9 cellular contexts compared by ENCODE assay signal in genomic region chr11:63023851-63024648, GRCh38. TPM values are rescaled to one million over a fixed set of nuclear protein-coding genes. Genes with fewer than 3 reads are reported as not detected.
DNase-seq lines count a peak whose midpoint lies in the region; ATAC-seq and TF ChIP-seq lines count a peak whose summit lies in the region.
"Had no signal": no experiment of that assay in that cellular context is flagged by ENCODE, and none has a peak within 500 bp of the region (broad histone marks: within the 10 kb centered on the region; RNA-seq: fewer than 3 reads in every experiment).

No MANE protein-coding gene starts in this region.

- no peak overlapping the region for H4K5ac ChIP-seq in H9 (ENCODE audit: insufficient read length, low read depth, low read length)

- no peak overlapping the region for H3K27ac Mint-ChIP-seq in CD8-positive, alpha-beta T cell
- H3K27ac Mint-ChIP-seq in H9 = no peak overlapping the region; a peak in 1 of 7 replicates
- H3K27ac Mint-ChIP-seq: T-helper 1 cell treated with Interleukin-12 subunit alpha and Interleukin-12 subunit beta and Interleukin-4 antibody, amounts not matched to agents 30 μg/mL and 1 μg/mL, for 36 hours had no signal

- H4K20me1 ChIP-seq in H9 (ENCODE audit: control insufficient read depth, insufficient read depth, insufficient read length) = no peaks in the 10 kb centered on the region

- no peak overlapping the region for H3K4me2 ChIP-seq in H9 (ENCODE audit: insufficient read depth, insufficient read length, low read length)

- no peak overlapping the region for H3K4ac ChIP-seq in H9 (ENCODE audit: low read depth, low read length)

- WGBS in H9 (ENCODE audit: extremely low coverage, insufficient read length, low lambda C conversion rate) = no CpG with 5 or more reads among the region's 19 CpGs

- H3K36me3 Mint-ChIP-seq in CD8-positive, alpha-beta T cell = no peaks in the 10 kb centered on the region
- peaks cover 0 to 4% (median 0%) of the 10 kb centered on the region in 3 experiments; a peak in 2 of 7 replicates for H3K36me3 Mint-ChIP-seq in H9 (ENCODE audit: insufficient read depth in 1 of 3, low read depth in 3 of 3)

- H2BK12ac ChIP-seq in H9 (ENCODE audit: insufficient read length, low read depth, low read length) = no peak overlapping the region

- peaks cover 4% of the 10 kb centered on the region for H3K4me1 Mint-ChIP-seq in CD8-positive, alpha-beta T cell (ENCODE audit: low read depth)
- peaks cover 15 to 20% of the 10 kb centered on the region in 2 experiments for H3K4me1 Mint-ChIP-seq in H9

- no peaks in the 10 kb centered on the region for H3K79me2 ChIP-seq in H9 (ENCODE audit: insufficient read depth, low read length)

- H3K36me3 ChIP-seq in CD8-positive, alpha-beta T cell (ENCODE audit: insufficient read depth, low read length) = no peaks in the 10 kb centered on the region
- H3K36me3 ChIP-seq in left lung = no peaks in the 10 kb centered on the region

- POLR2A ChIA-PET in CD8-positive, alpha-beta T cell (lab: Charles Lee) = no interaction called here

- no peaks in the 10 kb centered on the region for H3K9me3 ChIP-seq in CD8-positive, alpha-beta T cell (ENCODE audit: low read length)
- H3K9me3 ChIP-seq in H9 (ENCODE audit: control insufficient read depth, low read depth, low read length) (no peaks in the 10 kb centered on the region), left lung (no peaks in the 10 kb centered on the region)

- no peaks in the 10 kb centered on the region for H3K27me3 ChIP-seq in CD8-positive, alpha-beta T cell (ENCODE audit: insufficient read depth, low read length)
- H3K27me3 ChIP-seq in H9 (ENCODE audit: insufficient read depth, low read length) (no peaks in the 10 kb centered on the region), left lung (peaks cover 0 to 9% of the 10 kb centered on the region in 2 donors)

- no peak overlapping the region for H3K56ac ChIP-seq in H9 (ENCODE audit: insufficient read length, low read depth, low read length)

- no peak overlapping the region for H3K23ac ChIP-seq in H9 (ENCODE audit: insufficient read length, low read depth, low read length)

- H2BK15ac ChIP-seq in H9 (ENCODE audit: low read depth, low read length) = no peak overlapping the region

- H3K4me3 ChIP-seq in CD8-positive, alpha-beta T cell (ENCODE audit: low read depth, low read length) = no peak overlapping the region
- no peak overlapping the region for H3K4me3 ChIP-seq in left lung

- H3K27ac ChIP-seq in CD8-positive, alpha-beta T cell (ENCODE audit: low read depth, low read length) = no peak overlapping the region
- H3K27ac ChIP-seq in H9 (ENCODE audit: insufficient read length, low read depth, low read length) = no peak overlapping the region
- peak overlapping the region; percentile 72 for H3K27ac ChIP-seq in cingulate gyrus (ENCODE audit: low read depth, low read length)
- no peak overlapping the region for H3K27ac ChIP-seq in left lung

- H3K14ac ChIP-seq in H9 (ENCODE audit: insufficient read depth, low read length) = no peak overlapping the region

- H3K18ac ChIP-seq in H9 (ENCODE audit: insufficient read length, low read depth, low read length) = no peak overlapping the region

- no peak overlapping the region for H2BK20ac ChIP-seq in H9 (ENCODE audit: low read depth, low read length, poor library complexity, severe bottlenecking)

- CTCF ChIA-PET in CD8-positive, alpha-beta T cell (lab: Charles Lee) = interaction anchor here (0.7 to 8.5 kb wide), 27 partner anchors 10 to 629 kb away, joined by 3 to 282 read pairs (median 5); partner anchors contain the start of gene CHRM1

- peaks cover 38% of the 10 kb centered on the region for H3K27me3 Mint-ChIP-seq in CD8-positive, alpha-beta T cell (ENCODE audit: low read depth)
- peaks cover 29% of the 10 kb centered on the region for H3K27me3 Mint-ChIP-seq in H9 (ENCODE audit: low read depth)

- H2BK120ac ChIP-seq in H9 (ENCODE audit: low read depth, low read length, poor library complexity, severe bottlenecking) = no peak overlapping the region

- H3K9me3 Mint-ChIP-seq in CD8-positive, alpha-beta T cell = no peaks in the 10 kb centered on the region
- peaks cover 8 to 15% of the 10 kb centered on the region in 2 experiments for H3K9me3 Mint-ChIP-seq in H9
- H3K9me3 Mint-ChIP-seq: T-helper 1 cell treated with Interleukin-12 subunit alpha and Interleukin-12 subunit beta and Interleukin-4 antibody, amounts not matched to agents 30 μg/mL and 1 μg/mL, for 36 hours had no signal

- no peak overlapping the region for H3T11ph ChIP-seq in H9 (ENCODE audit: low read length)

- no peaks in the 10 kb centered on the region for H3K23me2 ChIP-seq in H9 (ENCODE audit: insufficient read length, low read depth, low read length, poor library complexity, severe bottlenecking)

- ATAC-seq in CD8-positive, alpha-beta T cell = peak; percentile 99
- peak; percentile 99 for ATAC-seq in left lung
- no peak for ATAC-seq in GM19452 (IDR thresholded peaks at IDR 0.05; ENCODE audit: unreplicated experiment)

- peak; percentile 100 for TF ChIP-seq CTCF in CD8-positive, alpha-beta T cell (IDR thresholded peaks at IDR 0.05)
- TF ChIP-seq CTCF in H9 (conservative IDR thresholded peaks at IDR 0.05) (peak; percentile 99), left lung (IDR thresholded peaks at IDR 0.05) (peak; percentile 96 to 100)

- H3K4me1 ChIP-seq in CD8-positive, alpha-beta T cell (ENCODE audit: insufficient read depth, low read length) = no peaks in the 10 kb centered on the region
- H3K4me1 ChIP-seq in H9 (ENCODE audit: insufficient read depth, low read length) (no peaks in the 10 kb centered on the region), left lung (peaks cover 0 to 8% of the 10 kb centered on the region in 2 donors)

- peak; percentile 68 to 91 (median 83) for DNase-seq in CD8-positive, alpha-beta T cell
- DNase-seq in H9 = peak; percentile 77
- DNase-seq in NCI-H510A (lab: John Stamatoyannopoulos, UW) = peak; percentile 20
- DNase-seq in activated CD4-positive, alpha-beta T cell treated with anti-CD3 and anti-CD28 coated beads for 4 hours = peak; percentile 76 to 89
- DNase-seq in left lung = peak; percentile 85 to 92
- DNase-seq in stimulated activated CD4-positive, alpha-beta T cell treated with anti-CD3 and anti-CD28 coated beads, Interleukin-4, amount 100 ng/mL, for 4 hours = peak; percentile 73 to 87

- H3K4me3 Mint-ChIP-seq in CD8-positive, alpha-beta T cell = no peak overlapping the region
- no peak overlapping the region for H3K4me3 Mint-ChIP-seq in H9
- H3K4me3 Mint-ChIP-seq: T-helper 1 cell treated with Interleukin-12 subunit alpha and Interleukin-12 subunit beta and Interleukin-4 antibody, amounts not matched to agents 30 μg/mL and 1 μg/mL, for 36 hours had no signal

- H2AFZ ChIP-seq in H9 (ENCODE audit: low read length) = no peak overlapping the region

- H4K8ac ChIP-seq in H9 (replicated peaks; ENCODE audit: insufficient read length, low read depth, low read length) = no peak overlapping the region

- H4K91ac ChIP-seq in H9 (ENCODE audit: insufficient read length, low read depth, low read length) = no peak overlapping the region

- H2BK5ac ChIP-seq in H9 (ENCODE audit: insufficient read length, low read length) = no peak overlapping the region

- intact Hi-C loops in CD8-positive, alpha-beta T cell (cut with DNase I, micrococcal nuclease) = loop anchor here in 1 of 2 experiments (1.0 kb wide), 1 partner anchor 118 kb away; no protein-coding TSS in a partner anchor
- intact Hi-C loops in left lung (cut with DNase I) = loop anchor here in 1 of 2 donors (10.0 kb wide), 1 partner anchor 119 kb away; no protein-coding TSS in a partner anchor

- H3K9ac ChIP-seq in H9 (ENCODE audit: extremely low read depth, insufficient read length, low read length) = no peak overlapping the region

- no peaks in the 10 kb centered on the region for H3K79me1 ChIP-seq in H9 (ENCODE audit: insufficient read depth, low read depth, low read length, poor library complexity, severe bottlenecking)

- no peak overlapping the region for H2AK5ac ChIP-seq in H9 (ENCODE audit: insufficient read length, low read length)

RNA-seq across cellular contexts. Expression of gene SLC22A8, which starts 8.4 kb away (rescaled TPM):
- not detected for total RNA-seq in CD8-positive, alpha-beta T cell
- total RNA-seq in H9 (2021) (not detected in 2 replicates), left lung (not detected)

RNA-seq across cellular contexts. Expression of gene SLC22A6, which starts 39.3 kb away (rescaled TPM):
- total RNA-seq in CD8-positive, alpha-beta T cell = not detected
- total RNA-seq in H9 (2021) (not detected in 2 replicates), left lung (not detected)

Comparison
In these comparisons a context has a peak if more than half of its experiments do, and no peak if none do; other contexts are left out.
1. DNase-seq: peak in every context shown above with its lines; median percentile 88 in left lung; 83 in CD8-positive, alpha-beta T cell; 82 in activated CD4-positive, alpha-beta T cell treated with anti-CD3 and anti-CD28 coated beads for 4 hours; 80 in stimulated activated CD4-positive, alpha-beta T cell treated with anti-CD3 and anti-CD28 coated beads, Interleukin-4, amount 100 ng/mL, for 4 hours; 77 in H9; 20 in NCI-H510A.